8 cellular contexts compared by ENCODE assay signal in the genomic region with DNA sequence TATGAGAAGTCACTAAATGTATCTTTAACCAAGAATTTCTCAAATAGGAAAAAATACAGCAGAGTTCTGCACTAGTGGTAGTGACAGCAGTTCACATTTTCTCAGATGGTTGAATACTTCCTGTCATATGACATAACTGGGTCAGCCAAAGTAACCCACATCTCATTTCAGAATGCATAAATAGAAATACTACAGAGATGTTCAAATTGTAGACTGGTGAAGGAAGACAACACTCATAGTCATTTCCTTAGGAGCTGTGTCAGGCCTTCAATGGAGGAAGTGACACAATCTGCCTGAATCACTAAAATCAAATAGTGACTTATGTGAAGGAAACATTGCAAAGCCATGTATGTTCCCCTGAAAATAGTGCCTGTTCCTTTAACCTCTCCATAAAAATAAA. TPM values are rescaled to one million over a fixed set of nuclear protein-coding genes. Genes with fewer than 3 reads are reported as not detected.
DNase-seq lines count a peak whose midpoint lies in the region; ATAC-seq and TF ChIP-seq lines count a peak whose summit lies in the region.

No MANE protein-coding gene starts in this region.

- TF ChIP-seq CTCF in A673 (conservative IDR thresholded peaks at IDR 0.05; ENCODE audit: low read depth, low read length) (no peak), esophagus squamous epithelium (IDR thresholded peaks at IDR 0.05) (no peak), H9 (conservative IDR thresholded peaks at IDR 0.05) (no peak)

- H3K27me3 Mint-ChIP-seq in H9 (ENCODE audit: low read depth) = no peaks in the 10 kb centered on the region

- H3K36me3 ChIP-seq in A673 (ENCODE audit: insufficient read depth, low read length, poor library complexity, severe bottlenecking) = no peaks in the 10 kb centered on the region
- peaks cover 33% of the 10 kb centered on the region for H3K36me3 ChIP-seq in SJSA1
- H3K36me3 ChIP-seq in esophagus squamous epithelium = no peaks in the 10 kb centered on the region
- peaks cover 46% of the 10 kb centered on the region for H3K36me3 ChIP-seq in skeletal muscle satellite cell (ENCODE audit: insufficient read depth, low read length)
- peaks cover 3 to 57% of the 10 kb centered on the region in 2 donors for H3K36me3 ChIP-seq in neuronal stem cell (replicated peaks in 1 of 2; ENCODE audit: control insufficient read depth in 2 of 2, insufficient read depth in 2 of 2, low read length in 2 of 2)

- H3K9me3 ChIP-seq in A673 (ENCODE audit: low read depth, low read length, poor library complexity, severe bottlenecking) = no peaks in the 10 kb centered on the region
- H3K9me3 ChIP-seq in SJSA1 (replicated peaks) = no peaks in the 10 kb centered on the region
- H3K9me3 ChIP-seq in esophagus squamous epithelium = no peaks in the 10 kb centered on the region
- no peaks in the 10 kb centered on the region for H3K9me3 ChIP-seq in skeletal muscle satellite cell (replicated peaks; ENCODE audit: low read length)
- no peaks in the 10 kb centered on the region for H3K9me3 ChIP-seq in H9 (ENCODE audit: control insufficient read depth, low read depth, low read length)
- H3K9me3 ChIP-seq in neuronal stem cell (replicated peaks in 1 of 2; ENCODE audit: control insufficient read depth in 2 of 2, insufficient read depth in 1 of 2, low read depth in 1 of 2, low read length in 2 of 2) = no peaks in the 10 kb centered on the region

- no peaks in the 10 kb centered on the region for H3K23me2 ChIP-seq in H9 (ENCODE audit: insufficient read length, low read depth, low read length, poor library complexity, severe bottlenecking)

- H4K5ac ChIP-seq in H9 (ENCODE audit: insufficient read length, low read depth, low read length) = no peak overlapping the region

- peaks cover 16 to 18% of the 10 kb centered on the region in 2 experiments for H3K4me1 Mint-ChIP-seq in H9

- H3K79me1 ChIP-seq in H9 (ENCODE audit: insufficient read depth, low read depth, low read length, poor library complexity, severe bottlenecking) (peaks cover 3% of the 10 kb centered on the region), neuronal stem cell (ENCODE audit: low read depth, low read length) (no peaks in the 10 kb centered on the region)

- H3K27me3 ChIP-seq in A673 (replicated peaks; ENCODE audit: insufficient read depth, low read depth, low read length, poor library complexity) (no peaks in the 10 kb centered on the region), SJSA1 (replicated peaks) (no peaks in the 10 kb centered on the region), esophagus squamous epithelium (no peaks in the 10 kb centered on the region), skeletal muscle satellite cell (ENCODE audit: control insufficient read depth, insufficient read depth, low read length) (no peaks in the 10 kb centered on the region), H9 (ENCODE audit: insufficient read depth, low read length) (no peaks in the 10 kb centered on the region), neuronal stem cell (ENCODE audit: control insufficient read depth in 3 of 3, insufficient read depth in 3 of 3, low read depth in 1 of 3, low read length in 3 of 3) (no peaks in the 10 kb centered on the region)

- no peak overlapping the region for H3K23ac ChIP-seq in H9 (ENCODE audit: insufficient read length, low read depth, low read length)
- no peak overlapping the region for H3K23ac ChIP-seq in neuronal stem cell (ENCODE audit: low read depth, low read length, poor library complexity)

- H3K36me3 Mint-ChIP-seq in H9 (ENCODE audit: insufficient read depth in 1 of 3, low read depth in 3 of 3) = peaks cover 4 to 32% (median 18%) of the 10 kb centered on the region in 3 experiments; a peak in 6 of 7 replicates

- no peak overlapping the region for H3K4me3 ChIP-seq in A673 (ENCODE audit: low read depth, low read length, poor library complexity, severe bottlenecking)
- H3K4me3 ChIP-seq in SJSA1 = no peak overlapping the region
- no peak overlapping the region for H3K4me3 ChIP-seq in esophagus squamous epithelium
- H3K4me3 ChIP-seq in skeletal muscle satellite cell (ENCODE audit: low read length) = no peak overlapping the region
- H3K4me3 ChIP-seq in neuronal stem cell (ENCODE audit: low read length in 2 of 2) = no peak overlapping the region

- H2AK5ac ChIP-seq in H9 (ENCODE audit: insufficient read length, low read length) (no peak overlapping the region), neuronal stem cell (ENCODE audit: low read depth, low read length) (no peak overlapping the region)

- DNase-seq in A673 (ENCODE audit: low spot score) (peak; percentile 75), SJSA1 (ENCODE audit: low read depth in 1 of 2, low spot score in 2 of 2) (no peak), esophagus squamous epithelium (lab: John Stamatoyannopoulos, UW) (no peak), H9 (no peak), neuronal stem cell (ENCODE audit: low spot score) (no peak)

- no peak overlapping the region for H3K4ac ChIP-seq in H9 (ENCODE audit: low read depth, low read length)
- no peak overlapping the region for H3K4ac ChIP-seq in neuronal stem cell (ENCODE audit: low read length)

- H3K4me1 ChIP-seq in A673 (ENCODE audit: insufficient read depth, low read length, poor library complexity, severe bottlenecking) (peaks cover 60% of the 10 kb centered on the region), SJSA1 (replicated peaks) (peaks cover 36% of the 10 kb centered on the region), esophagus squamous epithelium (peaks cover 0 to 58% (median 12%) of the 10 kb centered on the region in 3 donors), skeletal muscle satellite cell (ENCODE audit: control insufficient read depth, insufficient read depth, low read length) (peaks cover 83% of the 10 kb centered on the region), H9 (ENCODE audit: insufficient read depth, low read length) (peaks cover 4% of the 10 kb centered on the region; the same call in 1 of the 2 replicates), neuronal stem cell (ENCODE audit: control insufficient read depth in 2 of 2, insufficient read depth in 1 of 2, low read depth in 1 of 2, low read length in 2 of 2) (peaks cover 0 to 2% of the 10 kb centered on the region in 2 donors)

- H2BK5ac ChIP-seq in H9 (ENCODE audit: insufficient read length, low read length) (no peak overlapping the region), neuronal stem cell (ENCODE audit: low read length) (no peak overlapping the region)

- no peak overlapping the region for H2BK20ac ChIP-seq in H9 (ENCODE audit: low read depth, low read length, poor library complexity, severe bottlenecking)

- H3K27ac ChIP-seq in A673 (ENCODE audit: low read depth, low read length, poor library complexity, severe bottlenecking) (peak overlapping the region; percentile 65), SJSA1 (peak overlapping the region; percentile 43), esophagus squamous epithelium (peak overlapping the region in 3 of 4 donors; percentile 2 to 67 (median 63)), H9 (ENCODE audit: insufficient read length, low read depth, low read length) (no peak overlapping the region), neuronal stem cell (replicated peaks; ENCODE audit: low read length) (no peak overlapping the region)

- intact Hi-C loops in A673 (cut with micrococcal nuclease; ENCODE audit: unreplicated experiment) = no loop called here
- intact Hi-C loops in esophagus squamous epithelium (cut with DNase I) = no loop called here

- H2BK12ac ChIP-seq in H9 (ENCODE audit: insufficient read length, low read depth, low read length) = no peak overlapping the region
- no peak overlapping the region for H2BK12ac ChIP-seq in neuronal stem cell (ENCODE audit: low read length)

- H3K4me2 ChIP-seq in skeletal muscle satellite cell (ENCODE audit: low read length) (peak overlapping the region; percentile 50), H9 (ENCODE audit: insufficient read depth, insufficient read length, low read length) (no peak overlapping the region), neuronal stem cell (ENCODE audit: insufficient read depth, low read length, poor library complexity, severe bottlenecking) (no peak overlapping the region)

- CTCF ChIA-PET in A673 (lab: Charles Lee) = no interaction called here

- H2AFZ ChIP-seq in H9 (ENCODE audit: low read length) (no peak overlapping the region), neuronal stem cell (ENCODE audit: low read length) (no peak overlapping the region)

- H3K56ac ChIP-seq in H9 (ENCODE audit: insufficient read length, low read depth, low read length) = no peak overlapping the region

- POLR2A ChIA-PET in A673 (lab: Charles Lee; ENCODE audit: low non-redundant PET) = interaction anchor here (0.6 kb wide), 1 partner anchor 82 kb away, joined by 7 read pairs; no protein-coding TSS in a partner anchor

- H3K9ac ChIP-seq in skeletal muscle satellite cell (ENCODE audit: low read depth, low read length) = peak overlapping the region; percentile 11
- no peak overlapping the region for H3K9ac ChIP-seq in H9 (ENCODE audit: extremely low read depth, insufficient read length, low read length)
- H3K9ac ChIP-seq in neuronal stem cell (ENCODE audit: low read depth, low read length, poor library complexity) = no peak overlapping the region

- H3K27ac Mint-ChIP-seq in H9 = no peak overlapping the region

- BruUV-seq in A673 (replicated peaks; lab: Mats Ljungman, UMichigan) = no TSS peak

- H4K91ac ChIP-seq in H9 (ENCODE audit: insufficient read length, low read depth, low read length) (no peak overlapping the region), neuronal stem cell (ENCODE audit: low read depth, low read length, poor library complexity) (no peak overlapping the region)

- no peak overlapping the region for H3T11ph ChIP-seq in H9 (ENCODE audit: low read length)

- H3K9me3 Mint-ChIP-seq in H9 = no peaks in the 10 kb centered on the region

- no peaks in the 10 kb centered on the region for H4K20me1 ChIP-seq in H9 (ENCODE audit: control insufficient read depth, insufficient read depth, insufficient read length)

- H2BK120ac ChIP-seq in H9 (ENCODE audit: low read depth, low read length, poor library complexity, severe bottlenecking) (no peak overlapping the region), neuronal stem cell (ENCODE audit: low read depth, low read length) (no peak overlapping the region)

- ATAC-seq in GM18519 (IDR thresholded peaks at IDR 0.05; ENCODE audit: low FRiP score, unreplicated experiment) (peak; percentile 98), HG03039 (IDR thresholded peaks at IDR 0.05; ENCODE audit: unreplicated experiment) (peak; percentile 92)

- H3K14ac ChIP-seq in H9 (ENCODE audit: insufficient read depth, low read length) (no peak overlapping the region), neuronal stem cell (ENCODE audit: low read length) (no peak overlapping the region)

- H3K4me3 Mint-ChIP-seq in H9 = no peak overlapping the region

- H2BK15ac ChIP-seq in H9 (ENCODE audit: low read depth, low read length) (no peak overlapping the region), neuronal stem cell (ENCODE audit: low read length) (no peak overlapping the region)

- peaks cover 6% of the 10 kb centered on the region; the same call in 1 of the 2 replicates for H3K79me2 ChIP-seq in H9 (ENCODE audit: insufficient read depth, low read length)

- TF ChIP-seq POLR2A in esophagus squamous epithelium (IDR thresholded peaks at IDR 0.05) = no peak

- H4K8ac ChIP-seq in H9 (replicated peaks; ENCODE audit: insufficient read length, low read depth, low read length) = no peak overlapping the region
- H4K8ac ChIP-seq in neuronal stem cell (ENCODE audit: low read depth, low read length) = no peak overlapping the region

- H3K18ac ChIP-seq in H9 (ENCODE audit: insufficient read length, low read depth, low read length) (no peak overlapping the region), neuronal stem cell (ENCODE audit: low read length) (no peak overlapping the region)

RNA-seq across cellular contexts. Expression of a gene that starts 32.4 kb away (rescaled TPM):
- 38.3 and 48.0 TPM in 2 replicates for total RNA-seq in A673 (2021)
- total RNA-seq in SJSA1 (2014; rRNA removed; shearing (Covaris generic)) = 164 and 207 TPM in 2 replicates
- 10 to 100 TPM in 2 of 4 donors, 1 to 10 TPM in 2; 1.7 to 72.1 (median 14.4) TPM for total RNA-seq in esophagus squamous epithelium
- 132 and 161 TPM in 2 replicates for total RNA-seq in skeletal muscle satellite cell (2012; rRNA removed)
- 128 and 136 TPM in 2 replicates for total RNA-seq in H9 (2021)
- polyA plus RNA-seq in neuronal stem cell (2013, experiment 1 of 2) = 98.8 TPM
- polyA plus RNA-seq in neuronal stem cell (2013, experiment 2 of 2) = 103 TPM

Comparison
In these comparisons a context has a peak if more than half of its experiments do, and no peak if none do; other contexts are left out.
1. H3K27ac ChIP-seq: peak in A673 (single experiment), SJSA1 (single experiment) and esophagus squamous epithelium (3 of 4); none in H9 (single experiment) and neuronal stem cell (single experiment).